Comparison of ENCODE assay signal across 25 cellular contexts in genomic region chr4:20480161-20480947, GRCh38.
A peak's percentile ranks its signal among the peaks of the same experiment; 100 is the strongest.
DNase-seq lines count a peak whose midpoint lies in the region; ATAC-seq and TF ChIP-seq lines count a peak whose summit lies in the region.
"Had no signal": no experiment of that assay in that cellular context is flagged by ENCODE, and none has a peak within 500 bp of the region (broad histone marks: within the 10 kb centered on the region; RNA-seq: fewer than 3 reads in every experiment).

No MANE protein-coding gene starts in this region.

- H3K9me3 Mint-ChIP-seq in glutamatergic neuron (ENCODE audit: unreplicated experiment): no peaks in the 10 kb centered on the region
- peaks cover 0 to 3% (median 0%) of the 10 kb centered on the region in 8 donors for H3K9me3 Mint-ChIP-seq in CD4-positive, alpha-beta memory T cell
- H3K9me3 Mint-ChIP-seq: GM23338 had no signal

- H3K27me3 ChIP-seq in cardiac muscle cell (no peaks in the 10 kb centered on the region), SJCRH30 (no peaks in the 10 kb centered on the region)
- H3K27me3 ChIP-seq in CD4-positive, alpha-beta memory T cell (ENCODE audit: insufficient read depth, low read length): no peaks in the 10 kb centered on the region

- DNase-seq in cardiac muscle cell (ENCODE audit: low read depth in 1 of 2, low spot score in 1 of 2) (peak in 1 of 2 donors; percentile 5), Right ventricle myocardium inferior (ENCODE audit: missing footprints) (no peak), SHP77 (lab: John Stamatoyannopoulos, UW) (peak; percentile 15 to 22), glutamatergic neuron (no peak), mucosa of gallbladder (ENCODE audit: low spot score) (no peak), SJCRH30 (no peak)
- no peak for DNase-seq in CD4-positive, alpha-beta memory T cell
- DNase-seq: CD4-positive, CD25-positive, alpha-beta regulatory T cell; COR-L47; DMS153; KBM-7; MM.1S; NCI-H1048; NCI-H146; NCI-H2029; NCI-H2171; NCI-H345; NCI-H524 had no signal

- intact Hi-C loops in Right ventricle myocardium inferior (cut with DNase I): no loop called here
- intact Hi-C loops in CD4-positive, alpha-beta memory T cell (cut with micrococcal nuclease): no loop called here

- H3K4me1 ChIP-seq in cardiac muscle cell (ENCODE audit: low read depth) (peaks cover 27% of the 10 kb centered on the region), SJCRH30 (no peaks in the 10 kb centered on the region)
- no peaks in the 10 kb centered on the region for H3K4me1 ChIP-seq in CD4-positive, alpha-beta memory T cell (ENCODE audit: insufficient read depth, low read length)
- H3K4me1 ChIP-seq: A549 had no signal

- H3K27ac ChIP-seq in cardiac muscle cell: peak overlapping the region; percentile 42
- H3K27ac ChIP-seq in SJCRH30: no peak overlapping the region
- H3K27ac ChIP-seq in CD4-positive, alpha-beta memory T cell (ENCODE audit: low read depth, low read length): no peak overlapping the region
- H3K27ac ChIP-seq: A549, HL-60, RWPE1 had no signal

- peak overlapping the region; percentile 19 for H3K27ac Mint-ChIP-seq in glutamatergic neuron (ENCODE audit: unreplicated experiment)
- H3K27ac Mint-ChIP-seq in CD4-positive, alpha-beta memory T cell: no peak overlapping the region
- H3K27ac Mint-ChIP-seq: CD4-positive, CD25-positive, alpha-beta regulatory T cell; GM23338 had no signal

- H3K4me1 Mint-ChIP-seq in glutamatergic neuron (ENCODE audit: low read depth, unreplicated experiment): peaks cover 5% of the 10 kb centered on the region
- no peaks in the 10 kb centered on the region for H3K4me1 Mint-ChIP-seq in CD4-positive, alpha-beta memory T cell
- H3K4me1 Mint-ChIP-seq: CD4-positive, CD25-positive, alpha-beta regulatory T cell; GM23338 had no signal

- H3K36me3 ChIP-seq in cardiac muscle cell: no peaks in the 10 kb centered on the region
- no peaks in the 10 kb centered on the region for H3K36me3 ChIP-seq in SJCRH30
- no peaks in the 10 kb centered on the region for H3K36me3 ChIP-seq in CD4-positive, alpha-beta memory T cell (ENCODE audit: insufficient read depth, low read length)
- H3K36me3 ChIP-seq: HAP-1 had no signal

- no peaks in the 10 kb centered on the region for H3K9me3 ChIP-seq in cardiac muscle cell (ENCODE audit: low read depth)
- H3K9me3 ChIP-seq in SJCRH30 (replicated peaks): no peaks in the 10 kb centered on the region
- H3K9me3 ChIP-seq in CD4-positive, alpha-beta memory T cell (ENCODE audit: control insufficient read depth in 1 of 2, low read length in 2 of 2): no peaks in the 10 kb centered on the region
- H3K9me3 ChIP-seq: A549, HAP-1 had no signal

- H3K27me3 Mint-ChIP-seq in glutamatergic neuron (ENCODE audit: unreplicated experiment): no peaks in the 10 kb centered on the region
- peaks cover 0 to 1% of the 10 kb centered on the region in 2 donors for H3K27me3 Mint-ChIP-seq in CD4-positive, alpha-beta memory T cell
- H3K27me3 Mint-ChIP-seq: CD4-positive, CD25-positive, alpha-beta regulatory T cell had no signal

- no peak overlapping the region for H3K4me3 Mint-ChIP-seq in glutamatergic neuron (ENCODE audit: unreplicated experiment)
- no peak overlapping the region for H3K4me3 Mint-ChIP-seq in CD4-positive, alpha-beta memory T cell
- H3K4me3 Mint-ChIP-seq: CD4-positive, CD25-positive, alpha-beta regulatory T cell; GM23338 had no signal

- H3K4me3 ChIP-seq in cardiac muscle cell (no peak overlapping the region), SJCRH30 (no peak overlapping the region)
- H3K4me3 ChIP-seq in CD4-positive, alpha-beta memory T cell (ENCODE audit: low read length in 2 of 2): no peak overlapping the region
- H3K4me3 ChIP-seq: A549, GM23338, HAP-1 had no signal

- POLR2A ChIA-PET in CD4-positive, alpha-beta memory T cell (lab: Charles Lee; ENCODE audit: partially characterized antibody): no interaction called here

- ATAC-seq in Right ventricle myocardium inferior (no peak), GM21786 (IDR thresholded peaks at IDR 0.05; ENCODE audit: unreplicated experiment) (no peak)
- ATAC-seq: A549, GM23338, HepG2 had no signal

- no peaks in the 10 kb centered on the region for H3K36me3 Mint-ChIP-seq in glutamatergic neuron (ENCODE audit: unreplicated experiment)
- H3K36me3 Mint-ChIP-seq in CD4-positive, alpha-beta memory T cell: no peaks in the 10 kb centered on the region
- H3K36me3 Mint-ChIP-seq: CD4-positive, CD25-positive, alpha-beta regulatory T cell had no signal

- CTCF ChIA-PET in CD4-positive, alpha-beta memory T cell (lab: Charles Lee; ENCODE audit: partially characterized antibody): no interaction called here

- no peak for TF ChIP-seq CTCF in cardiac muscle cell (IDR thresholded peaks at IDR 0.05; ENCODE audit: low read depth, low read length)
- no peak for TF ChIP-seq CTCF in glutamatergic neuron (IDR thresholded peaks at IDR 0.05; ENCODE audit: partially characterized antibody, unreplicated experiment)

Comparison
In these comparisons a context has a peak if more than half of its experiments do, and no peak if none do; other contexts are left out.
1. DNase-seq: peak in SHP77 (2 of 2); none in Right ventricle myocardium inferior (single experiment), glutamatergic neuron (single experiment), mucosa of gallbladder (single experiment), SJCRH30 (0 of 2) and CD4-positive, alpha-beta memory T cell (0 of 5).